8 cellular contexts compared by ENCODE assay signal in the genomic region with DNA sequence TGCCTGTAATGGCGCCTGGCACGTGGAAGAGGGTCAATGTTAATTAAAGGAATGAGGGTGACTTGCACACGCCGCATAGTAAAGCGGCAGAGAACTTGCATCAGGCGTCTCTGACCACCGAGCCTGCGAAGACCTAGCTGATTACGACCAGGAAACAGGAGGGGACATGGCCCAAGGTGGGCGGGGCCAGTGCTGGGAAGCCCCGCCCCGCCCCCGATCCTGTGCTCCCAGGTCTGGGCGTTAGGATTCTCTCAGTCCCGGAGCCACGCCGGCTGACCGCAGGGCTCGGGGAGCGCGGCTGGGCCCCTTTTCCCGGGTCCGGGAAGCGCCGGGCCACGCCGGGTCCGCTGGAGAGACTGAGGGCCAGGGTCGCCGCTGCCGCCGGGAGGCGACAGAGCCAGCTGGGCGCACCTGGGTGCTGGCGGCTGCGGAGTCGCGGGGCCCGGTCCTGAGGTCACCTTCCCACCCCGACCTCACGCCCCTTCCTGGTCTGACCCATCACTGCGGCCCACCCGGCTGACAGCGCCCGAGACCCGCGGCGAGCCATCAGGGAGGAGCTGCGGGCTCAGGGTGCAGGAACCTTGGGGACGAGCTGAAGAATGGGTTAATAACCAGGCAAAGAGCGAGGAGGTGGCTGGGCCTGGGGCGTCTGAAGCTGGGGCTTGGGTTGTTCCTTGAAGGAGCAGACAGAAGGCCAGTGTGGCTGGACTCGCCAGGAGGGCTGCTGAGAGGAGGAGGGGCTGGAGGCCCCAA. TPM values are rescaled to one million over a fixed set of nuclear protein-coding genes. Genes with fewer than 3 reads are reported as not detected.
DNase-seq lines count a peak whose midpoint lies in the region; ATAC-seq and TF ChIP-seq lines count a peak whose summit lies in the region.

No MANE protein-coding gene starts in this region.

- DNase-seq in GM23248 (peak; percentile 38), esophagus muscularis mucosa (ENCODE audit: extremely low spot score) (peak; percentile 83), ovary (peak in 1 of 5 donors; percentile 26), T-helper 9 cell (no peak), superior temporal gyrus (ENCODE audit: extremely low spot score) (no peak), BE2C (no peak)

- intact Hi-C loops in esophagus muscularis mucosa (cut with DNase I) (no loop called here), ovary (cut with DNase I) (loop anchor here in 1 of 4 donors (10.0 kb wide), 1 partner anchor 195 kb away; no protein-coding TSS in a partner anchor)

- H3K79me2 ChIP-seq in GM23248 (ENCODE audit: insufficient read depth) = no peaks in the 10 kb centered on the region
- no peaks in the 10 kb centered on the region for H3K79me2 ChIP-seq in OCI-LY1 (ENCODE audit: insufficient read depth, low read length)

- H3K27me3 ChIP-seq in GM23248 (replicated peaks; ENCODE audit: insufficient read depth) (peaks cover 59% of the 10 kb centered on the region), OCI-LY1 (ENCODE audit: insufficient read depth, low read length) (no peaks in the 10 kb centered on the region), esophagus muscularis mucosa (peaks cover 6 to 41% (median 13%) of the 10 kb centered on the region in 4 donors), ovary (no peaks in the 10 kb centered on the region), BE2C (no peaks in the 10 kb centered on the region)

- H2AFZ ChIP-seq in GM23248 (no peak overlapping the region), OCI-LY1 (ENCODE audit: low read length) (no peak overlapping the region)

- H3K36me3 ChIP-seq in GM23248 (ENCODE audit: low read depth) (no peaks in the 10 kb centered on the region), OCI-LY1 (ENCODE audit: insufficient read depth, low read length) (no peaks in the 10 kb centered on the region), esophagus muscularis mucosa (no peaks in the 10 kb centered on the region), ovary (no peaks in the 10 kb centered on the region), BE2C (no peaks in the 10 kb centered on the region)

- no peaks in the 10 kb centered on the region for H3K4me1 ChIP-seq in GM23248 (ENCODE audit: insufficient read depth)
- H3K4me1 ChIP-seq in OCI-LY1 (ENCODE audit: insufficient read depth, low read length, severe bottlenecking) = peaks cover 45% of the 10 kb centered on the region
- H3K4me1 ChIP-seq in esophagus muscularis mucosa = peaks cover 4 to 13% (median 9%) of the 10 kb centered on the region in 4 donors
- no peaks in the 10 kb centered on the region for H3K4me1 ChIP-seq in ovary (ENCODE audit: insufficient read depth)
- H3K4me1 ChIP-seq in BE2C = no peaks in the 10 kb centered on the region

- peak; percentile 41 for ATAC-seq in GM18508 (IDR thresholded peaks at IDR 0.05; ENCODE audit: insufficient read depth, unreplicated experiment)

- H3K9ac ChIP-seq in GM23248 (no peak overlapping the region), OCI-LY1 (ENCODE audit: low read length) (peak overlapping the region; percentile 46; the same call in 1 of the 2 replicates)

- no peaks in the 10 kb centered on the region for H4K20me1 ChIP-seq in GM23248 (ENCODE audit: insufficient read depth)
- no peaks in the 10 kb centered on the region for H4K20me1 ChIP-seq in OCI-LY1 (ENCODE audit: insufficient read depth, low read length)

- in situ Hi-C loops in GM23248 (cut with MboI) = loop anchor here (10.0 kb wide), 1 partner anchor 195 kb away; no protein-coding TSS in a partner anchor

- TF ChIP-seq EP300 in esophagus muscularis mucosa (IDR thresholded peaks at IDR 0.05) (no peak), ovary (IDR thresholded peaks at IDR 0.05) (no peak)

- TF ChIP-seq CTCF in OCI-LY1 (IDR thresholded peaks at IDR 0.05; ENCODE audit: low read length) = peak; percentile 27
- no peak for TF ChIP-seq CTCF in esophagus muscularis mucosa (IDR thresholded peaks at IDR 0.05)
- no peak for TF ChIP-seq CTCF in ovary (IDR thresholded peaks at IDR 0.05)
- no peak for TF ChIP-seq CTCF in BE2C (IDR thresholded peaks at IDR 0.05; ENCODE audit: low read depth, low read length)

- H3F3A ChIP-seq in GM23248 (ENCODE audit: insufficient read depth) = no peaks in the 10 kb centered on the region
- no peaks in the 10 kb centered on the region for H3F3A ChIP-seq in OCI-LY1 (ENCODE audit: insufficient read depth, low read length)

- TF ChIP-seq POLR2A in esophagus muscularis mucosa (IDR thresholded peaks at IDR 0.05; ENCODE audit: low read depth) = no peak
- TF ChIP-seq POLR2A in ovary (IDR thresholded peaks at IDR 0.05) = no peak

- H3K9me3 ChIP-seq in GM23248 (ENCODE audit: low read depth) = no peaks in the 10 kb centered on the region
- no peaks in the 10 kb centered on the region for H3K9me3 ChIP-seq in OCI-LY1 (ENCODE audit: low read length)
- no peaks in the 10 kb centered on the region for H3K9me3 ChIP-seq in esophagus muscularis mucosa
- no peaks in the 10 kb centered on the region for H3K9me3 ChIP-seq in ovary
- H3K9me3 ChIP-seq in BE2C = no peaks in the 10 kb centered on the region

- H3K4me3 ChIP-seq in GM23248 (peak overlapping the region; percentile 3; the same call in 1 of the 2 replicates), OCI-LY1 (ENCODE audit: low read depth, low read length, poor library complexity, severe bottlenecking) (peak overlapping the region; percentile 61), esophagus muscularis mucosa (peak overlapping the region; percentile 29 to 49 (median 40)), ovary (peak overlapping the region; percentile 7), BE2C (ENCODE audit: low read depth, low read length) (no peak overlapping the region)

- H3K4me2 ChIP-seq in GM23248 (ENCODE audit: unreplicated experiment) (no peak overlapping the region), OCI-LY1 (ENCODE audit: low read length) (peak overlapping the region; percentile 63)

- H3K9me2 ChIP-seq in GM23248 (ENCODE audit: insufficient read depth) (no peaks in the 10 kb centered on the region), OCI-LY1 (ENCODE audit: low read depth, low read length) (no peaks in the 10 kb centered on the region)

- no peak overlapping the region for H3K27ac ChIP-seq in GM23248
- no peak overlapping the region for H3K27ac ChIP-seq in OCI-LY1 (ENCODE audit: low read depth, low read length, poor library complexity, severe bottlenecking)
- H3K27ac ChIP-seq in esophagus muscularis mucosa (replicated peaks in 1 of 4) = no peak overlapping the region
- no peak overlapping the region for H3K27ac ChIP-seq in ovary

- WGBS in GM23248 (ENCODE audit: low coverage in 1 of 2, low lambda C conversion rate in 2 of 2, missing lambda C conversion rate in 2 of 2), 2 experiments = 15 to 19% methylated on average over 31 to 46 of the region's 53 CpGs
- WGBS in esophagus muscularis mucosa = 27% methylated on average over 35 of the region's 53 CpGs
- 9 to 15% (median 11%) methylated on average over 45 to 53 of the region's 53 CpGs for WGBS in ovary, 3 donors

RNA-seq across cellular contexts. Expression of gene GRID1, which starts 23.0 kb away (rescaled TPM):
- total RNA-seq in GM23248 (2014; rRNA removed; shearing (Covaris generic)) = not detected in 2 replicates
- polyA plus RNA-seq in GM23248 (2016; fragmentation: Nextera tagmentation; extraction: Ambion mirVana) (not detected in 2 replicates), ovary (1 to 10 TPM in 1 of 2 donors, under 1 TPM in 1; 0.57 to 2.7 TPM)
- total RNA-seq in esophagus muscularis mucosa (1 to 10 TPM in 2 of 4 donors, under 1 TPM in 2; under 0.01 to 1.3 (median 1.1) TPM), ovary (1 to 10 TPM in 6 of 7 donors, under 1 TPM in 1; 0.99 to 6.2 (median 1.8) TPM)
- 55.8 TPM for polyA plus RNA-seq in BE2C (2012; ENCODE audit: insufficient read depth, insufficient read length, low read depth)

Comparison
In these comparisons a context has a peak if more than half of its experiments do, and no peak if none do; other contexts are left out.
1. DNase-seq: peak in GM23248 (single experiment) and esophagus muscularis mucosa (single experiment); none in T-helper 9 cell (single experiment), superior temporal gyrus (single experiment) and BE2C (single experiment).